Comparison of ENCODE assay signal across 11 cellular contexts in genomic region chr1:103108525-103109150, GRCh38. TPM values are rescaled to one million over a fixed set of nuclear protein-coding genes. Genes with fewer than 3 reads are reported as not detected.
DNase-seq lines count a peak whose midpoint lies in the region; ATAC-seq, FAIRE-seq and TF ChIP-seq lines count a peak whose summit lies in the region.
"Had no signal": no experiment of that assay in that cellular context is flagged by ENCODE, and none has a peak within 500 bp of the region (broad histone marks: within the 10 kb centered on the region; RNA-seq: fewer than 3 reads in every experiment).

No MANE protein-coding gene starts in this region.

- peak overlapping the region; percentile 94 for H3K4me3 ChIP-seq in adipocyte (ENCODE audit: low read length)
- H3K4me3 ChIP-seq in left ventricle myocardium inferior, result peak overlapping the region; percentile 63
- peak overlapping the region; percentile 37 for H3K4me3 ChIP-seq in ovary
- H3K4me3 ChIP-seq: mucosa of descending colon had no signal

- WGBS in ovary, 3 donors, result 1 to 6% (median 5%) methylated on average over 27 of the region's 27 CpGs

- peaks cover 2% of the 10 kb centered on the region for H3K4me1 Mint-ChIP-seq in activated T-helper 2 cell treated with anti-CD3 and anti-CD28 coated beads, Interferon-gamma antibody, Interleukin-2, Interleukin-4, amounts not matched to agents 10 μg/mL and 5 μg/mL and 100 μg/mL, durations not matched to agents 14 hours and 24 hours and 36 hours (ENCODE audit: low read depth)

- FAIRE-seq in GM19239 (lab: Jason Lieb, UNC), result no peak

- no peak for ATAC-seq in HG02588 (IDR thresholded peaks at IDR 0.05; ENCODE audit: unreplicated experiment)
- no peak for ATAC-seq in GM19463 (IDR thresholded peaks at IDR 0.05; ENCODE audit: unreplicated experiment)
- ATAC-seq: mucosa of descending colon had no signal

- DNase-seq in AG08396 (ENCODE audit: low spot score), result peak; percentile 4
- no peak for DNase-seq in adipocyte (ENCODE audit: low read depth)
- DNase-seq in left ventricle myocardium inferior, result no peak
- DNase-seq in ovary, result peak in 4 of 5 donors; percentile 7 to 38 (median 24)
- no peak for DNase-seq in GM19239 (ENCODE audit: insufficient read length, low spot score)
- DNase-seq in activated T-helper 2 cell treated with anti-CD3 and anti-CD28 coated beads, Interferon-gamma antibody, Interleukin-2, Interleukin-4, amounts not matched to agents 10 μg/mL and 5 μg/mL and 100 μg/mL, durations not matched to agents 14 hours and 24 hours and 36 hours (ENCODE audit: low spot score), result no peak
- DNase-seq: CD4-positive, CD25-positive, alpha-beta regulatory T cell had no signal

- no peaks in the 10 kb centered on the region for H3K9me3 Mint-ChIP-seq in activated T-helper 2 cell treated with anti-CD3 and anti-CD28 coated beads, Interferon-gamma antibody, Interleukin-2, Interleukin-4, amounts not matched to agents 10 μg/mL and 5 μg/mL and 100 μg/mL, durations not matched to agents 14 hours and 24 hours and 36 hours

- no peak for TF ChIP-seq POLR2A in ovary (IDR thresholded peaks at IDR 0.05)

- H3K4me1 ChIP-seq in adipocyte (ENCODE audit: control insufficient read depth, insufficient read depth, low read length) (peaks cover 12% of the 10 kb centered on the region), left ventricle myocardium inferior (peaks cover 24% of the 10 kb centered on the region), ovary (ENCODE audit: insufficient read depth) (peaks cover 7% of the 10 kb centered on the region)

- H3K27ac ChIP-seq in left ventricle myocardium inferior (replicated peaks) (no peak overlapping the region), ovary (no peak overlapping the region)

- H3K36me3 ChIP-seq in adipocyte (ENCODE audit: control insufficient read depth, insufficient read depth, low read length, severe bottlenecking) (no peaks in the 10 kb centered on the region), left ventricle myocardium inferior (no peaks in the 10 kb centered on the region), ovary (no peaks in the 10 kb centered on the region)

- intact Hi-C loops in left ventricle myocardium inferior (cut with micrococcal nuclease) (no loop called here), ovary (cut with DNase I) (no loop called here)
- intact Hi-C loops in activated T-helper 2 cell treated with anti-CD3 and anti-CD28 coated beads, Interferon-gamma antibody, Interleukin-2, Interleukin-4, amounts not matched to agents 10 μg/mL and 5 μg/mL and 100 μg/mL, durations not matched to agents 14 hours and 24 hours and 36 hours (cut with micrococcal nuclease), result no loop called here

- H3K27me3 Mint-ChIP-seq in activated T-helper 2 cell treated with anti-CD3 and anti-CD28 coated beads, Interferon-gamma antibody, Interleukin-2, Interleukin-4, amounts not matched to agents 10 μg/mL and 5 μg/mL and 100 μg/mL, durations not matched to agents 14 hours and 24 hours and 36 hours (ENCODE audit: low read depth), result peaks cover 26% of the 10 kb centered on the region

- H3K27ac Mint-ChIP-seq in activated T-helper 2 cell treated with anti-CD3 and anti-CD28 coated beads, Interferon-gamma antibody, Interleukin-2, Interleukin-4, amounts not matched to agents 10 μg/mL and 5 μg/mL and 100 μg/mL, durations not matched to agents 14 hours and 24 hours and 36 hours, result no peak overlapping the region
- H3K27ac Mint-ChIP-seq: CD4-positive, CD25-positive, alpha-beta regulatory T cell had no signal

- H3K9me3 ChIP-seq in adipocyte (ENCODE audit: control insufficient read depth, low read length) (no peaks in the 10 kb centered on the region), left ventricle myocardium inferior (replicated peaks) (no peaks in the 10 kb centered on the region), ovary (no peaks in the 10 kb centered on the region)
- H3K9me3 ChIP-seq: mucosa of descending colon had no signal

- H3K4me3 Mint-ChIP-seq in activated T-helper 2 cell treated with anti-CD3 and anti-CD28 coated beads, Interferon-gamma antibody, Interleukin-2, Interleukin-4, amounts not matched to agents 10 μg/mL and 5 μg/mL and 100 μg/mL, durations not matched to agents 14 hours and 24 hours and 36 hours (ENCODE audit: low read depth), result no peak overlapping the region
- H3K4me3 Mint-ChIP-seq: CD4-positive, CD25-positive, alpha-beta regulatory T cell had no signal

- H3K27me3 ChIP-seq in adipocyte (replicated peaks; ENCODE audit: control insufficient read depth, insufficient read depth, low read length) (no peaks in the 10 kb centered on the region), left ventricle myocardium inferior (ENCODE audit: low read depth) (peaks cover 34% of the 10 kb centered on the region), ovary (no peaks in the 10 kb centered on the region)

- no peaks in the 10 kb centered on the region for H3K36me3 Mint-ChIP-seq in activated T-helper 2 cell treated with anti-CD3 and anti-CD28 coated beads, Interferon-gamma antibody, Interleukin-2, Interleukin-4, amounts not matched to agents 10 μg/mL and 5 μg/mL and 100 μg/mL, durations not matched to agents 14 hours and 24 hours and 36 hours (ENCODE audit: low read depth)
- H3K36me3 Mint-ChIP-seq: CD4-positive, CD25-positive, alpha-beta regulatory T cell had no signal

- H3K9ac ChIP-seq in adipocyte (ENCODE audit: low read length), result peak overlapping the region; percentile 72

- no peak for TF ChIP-seq EP300 in ovary (IDR thresholded peaks at IDR 0.05)

- TF ChIP-seq CTCF in left ventricle myocardium inferior (IDR thresholded peaks at IDR 0.05; ENCODE audit: borderline replicate concordance) (no peak), ovary (IDR thresholded peaks at IDR 0.05) (no peak)

RNA-seq across cellular contexts. Expression of gene COL11A1, which starts 0.3 kb away (rescaled TPM):
- not detected for total RNA-seq in left ventricle myocardium inferior
- 10 to 100 TPM in 1 of 7 donors, 1 to 10 TPM in 2, under 1 TPM in 4; 0.28 to 18.0 (median 0.69) TPM for total RNA-seq in ovary
- polyA plus RNA-seq in ovary, result 1 to 10 TPM; 2.4 to 5.2 TPM
- not detected in 2 replicates for total RNA-seq in activated T-helper 2 cell treated with anti-CD3 and anti-CD28 coated beads, Interferon-gamma antibody, Interleukin-2, Interleukin-4, amounts not matched to agents 10 μg/mL and 5 μg/mL and 100 μg/mL, durations not matched to agents 14 hours and 24 hours and 36 hours
- total RNA-seq: CD4-positive, CD25-positive, alpha-beta regulatory T cell; ureter had no signal
- polyA plus RNA-seq: CD4-positive, CD25-positive, alpha-beta regulatory T cell had no signal

Comparison
In these comparisons a context has a peak if more than half of its experiments do, and no peak if none do; other contexts are left out.
1. DNase-seq: peak in AG08396 (single experiment) and ovary (4 of 5); none in adipocyte (single experiment), left ventricle myocardium inferior (single experiment), GM19239 (single experiment) and activated T-helper 2 cell treated with anti-CD3 and anti-CD28 coated beads, Interferon-gamma antibody, Interleukin-2, Interleukin-4, amounts not matched to agents 10 μg/mL and 5 μg/mL and 100 μg/mL, durations not matched to agents 14 hours and 24 hours and 36 hours (single experiment).
2. H3K4me3 ChIP-seq: peak in every context shown above with its lines; median percentile 94 in adipocyte; 63 in left ventricle myocardium inferior; 37 in ovary.